ENCODE assay signal across 21 cellular contexts in the genomic region with DNA sequence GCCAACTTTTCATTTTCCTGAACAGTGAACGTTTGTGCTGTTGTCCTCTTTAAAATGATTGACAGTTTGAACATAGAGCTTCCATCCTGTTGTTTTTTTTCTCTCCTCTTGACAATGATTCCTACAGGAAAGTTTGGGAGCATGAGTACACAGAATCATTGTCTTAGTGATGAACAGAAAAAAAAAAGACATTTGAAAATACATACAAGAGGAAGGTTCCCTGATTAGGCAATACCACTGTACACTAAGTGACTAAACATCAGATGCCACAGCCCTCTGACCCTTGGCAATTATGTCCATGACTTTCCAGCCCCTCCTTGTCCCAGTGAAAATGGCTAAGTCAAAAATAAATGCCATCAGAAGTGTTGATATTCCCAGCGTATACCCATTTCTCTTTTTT.
A peak's percentile ranks its signal among the peaks of the same experiment; 100 is the strongest.
DNase-seq lines count a peak whose midpoint lies in the region; TF ChIP-seq lines count a peak whose summit lies in the region.
"Had no signal": no experiment of that assay in that cellular context is flagged by ENCODE, and none has a peak within 500 bp of the region (broad histone marks: within the 10 kb centered on the region; RNA-seq: fewer than 3 reads in every experiment).

No MANE protein-coding gene starts in this region.

- H3K4me1 Mint-ChIP-seq in osteocyte (ENCODE audit: unreplicated experiment) = no peaks in the 10 kb centered on the region

- no peak overlapping the region for H3K27ac Mint-ChIP-seq in osteocyte (ENCODE audit: unreplicated experiment)
- H3K27ac Mint-ChIP-seq: activated CD8-positive, alpha-beta memory T cell treated with anti-CD3 and anti-CD28 coated beads, Interleukin-2, amount 10 ng/mL, durations not matched to agents 7 days and 5 days; activated T-helper 2 cell treated with anti-CD3 and anti-CD28 coated beads, Interferon-gamma antibody, Interleukin-2, Interleukin-4, amounts not matched to agents 10 μg/mL and 5 μg/mL and 100 μg/mL, durations not matched to agents 14 hours and 24 hours and 36 hours; stimulated activated naive B cell treated with anti-CD40 and anti-IgM and Interleukin-4, amounts not matched to agents 10 μg/mL and 1 μg/mL and 100 μg/mL, for 72 hours had no signal

- no peak overlapping the region for H2AFZ ChIP-seq in GM23248
- no peak overlapping the region for H2AFZ ChIP-seq in smooth muscle cell (ENCODE audit: low read depth)

- H3K9me2 ChIP-seq in GM23248 (ENCODE audit: insufficient read depth) = no peaks in the 10 kb centered on the region

- no peaks in the 10 kb centered on the region for H3K79me2 ChIP-seq in GM23248 (ENCODE audit: insufficient read depth)
- no peaks in the 10 kb centered on the region for H3K79me2 ChIP-seq in smooth muscle cell (ENCODE audit: low read depth)

- no peaks in the 10 kb centered on the region for H4K20me1 ChIP-seq in GM23248 (ENCODE audit: insufficient read depth)
- no peaks in the 10 kb centered on the region for H4K20me1 ChIP-seq in smooth muscle cell (ENCODE audit: low read depth)

- in situ Hi-C loops in GM23248 (cut with MboI) = no loop called here

- H3K4me3 ChIP-seq in GM23248 (no peak overlapping the region), smooth muscle cell (no peak overlapping the region)
- H3K4me3 ChIP-seq: breast epithelium, GM12878, HAP-1, MG63 had no signal

- POLR2A ChIA-PET in RWPE1 (lab: Yijun Ruan, JAX; ENCODE audit: low non-redundant PET) = no interaction called here

- H3K9me3 Mint-ChIP-seq in osteocyte (ENCODE audit: unreplicated experiment) = no peaks in the 10 kb centered on the region
- H3K9me3 Mint-ChIP-seq: activated T-helper 2 cell treated with anti-CD3 and anti-CD28 coated beads, Interferon-gamma antibody, Interleukin-2, Interleukin-4, amounts not matched to agents 10 μg/mL and 5 μg/mL and 100 μg/mL, durations not matched to agents 14 hours and 24 hours and 36 hours; stimulated activated naive B cell treated with anti-CD40 and anti-IgM and Interleukin-4, amounts not matched to agents 10 μg/mL and 1 μg/mL and 100 μg/mL, for 72 hours had no signal

- no peaks in the 10 kb centered on the region for H3K27me3 Mint-ChIP-seq in osteocyte (ENCODE audit: unreplicated experiment)
- H3K27me3 Mint-ChIP-seq: activated CD8-positive, alpha-beta memory T cell treated with anti-CD3 and anti-CD28 coated beads, Interleukin-2, amount 10 ng/mL, durations not matched to agents 7 days and 5 days; stimulated activated naive B cell treated with anti-CD40 and anti-IgM and Interleukin-4, amounts not matched to agents 10 μg/mL and 1 μg/mL and 100 μg/mL, for 72 hours had no signal

- H3K36me3 Mint-ChIP-seq in osteocyte (ENCODE audit: unreplicated experiment) = no peaks in the 10 kb centered on the region

- CTCF ChIA-PET in RWPE1 (lab: Yijun Ruan, JAX) = no interaction called here

- DNase-seq in GM23248 (peak; percentile 48), RWPE1 (ENCODE audit: low spot score) (no peak), fibroblast of gingiva (ENCODE audit: low read depth) (peak; percentile 43), smooth muscle cell (lab: John Stamatoyannopoulos, UW; ENCODE audit: unreplicated experiment) (no peak), C1 segment of cervical spinal cord (lab: John Stamatoyannopoulos, UW) (no peak), osteocyte (ENCODE audit: extremely low spot score, unreplicated experiment) (no peak)
- no peak for DNase-seq in stimulated activated CD4-positive, alpha-beta T cell treated with anti-CD3 and anti-CD28 coated beads, Interleukin-4, amount 100 ng/mL, for 4 hours
- DNase-seq: activated CD4-positive, alpha-beta T cell treated with anti-CD3 and anti-CD28 coated beads for 4 hours; activated CD8-positive, alpha-beta memory T cell treated with anti-CD3 and anti-CD28 coated beads, Interleukin-2, amount 10 ng/mL, durations not matched to agents 7 days and 5 days; dermis blood vessel endothelial cell; head of caudate nucleus; MG63; NCI-H187 treated with DMSO at 0.1 percent for 48 hours; NCI-H345; stimulated activated CD4-positive, alpha-beta T cell treated with anti-CD3 and anti-CD28 coated beads, Interleukin-15, amount 100 ng/mL, for 24 hours; stimulated activated naive B cell treated with anti-CD40 and anti-IgM and Interleukin-4, amounts not matched to agents 10 μg/mL and 1 μg/mL and 100 μg/mL, for 72 hours; trophoblast cell had no signal

- H3K9me3 ChIP-seq in GM23248 (ENCODE audit: low read depth) (no peaks in the 10 kb centered on the region), smooth muscle cell (replicated peaks; ENCODE audit: low read depth) (no peaks in the 10 kb centered on the region)
- H3K9me3 ChIP-seq: breast epithelium, HAP-1, MG63 had no signal

- no peak overlapping the region for H3K4me3 Mint-ChIP-seq in osteocyte (ENCODE audit: unreplicated experiment)
- H3K4me3 Mint-ChIP-seq: activated CD8-positive, alpha-beta memory T cell treated with anti-CD3 and anti-CD28 coated beads, Interleukin-2, amount 10 ng/mL, durations not matched to agents 7 days and 5 days; stimulated activated naive B cell treated with anti-CD40 and anti-IgM and Interleukin-4, amounts not matched to agents 10 μg/mL and 1 μg/mL and 100 μg/mL, for 72 hours had no signal

- WGBS in GM23248 (ENCODE audit: low coverage in 1 of 2, low lambda C conversion rate in 2 of 2, missing lambda C conversion rate in 2 of 2), 2 experiments = 61 to 74% methylated on average over 2 of the region's 2 CpGs
- 81% methylated on average over 2 of the region's 2 CpGs for WGBS in smooth muscle cell (ENCODE audit: low lambda C conversion rate)

- no peak for TF ChIP-seq CTCF in RWPE1 (conservative IDR thresholded peaks at IDR 0.05; ENCODE audit: low read depth)
- TF ChIP-seq CTCF in smooth muscle cell (IDR thresholded peaks at IDR 0.05; ENCODE audit: borderline replicate concordance, insufficient read depth, poor library complexity, severe bottlenecking) = no peak
- no peak for TF ChIP-seq CTCF in osteocyte (IDR thresholded peaks at IDR 0.05)

- H3F3A ChIP-seq in GM23248 (ENCODE audit: insufficient read depth) (peaks cover 21% of the 10 kb centered on the region), smooth muscle cell (ENCODE audit: low read depth) (no peaks in the 10 kb centered on the region)

- no peak overlapping the region for H3K4me2 ChIP-seq in GM23248 (ENCODE audit: unreplicated experiment)
- H3K4me2 ChIP-seq in smooth muscle cell = no peak overlapping the region

- H3K27ac ChIP-seq in GM23248 (no peak overlapping the region), RWPE1 (peak overlapping the region; percentile 53), smooth muscle cell (ENCODE audit: low read depth) (peak overlapping the region; percentile 9)
- H3K27ac ChIP-seq: breast epithelium had no signal

- H3K36me3 ChIP-seq in GM23248 (ENCODE audit: low read depth) (0 out of 2 replicates have a peak, but pooled peaks cover 4% of the 10 kb centered on the region), smooth muscle cell (ENCODE audit: low read depth) (no peaks in the 10 kb centered on the region)
- H3K36me3 ChIP-seq: breast epithelium, HAP-1, MG63 had no signal

- H3K27me3 ChIP-seq in GM23248 (replicated peaks; ENCODE audit: insufficient read depth) (no peaks in the 10 kb centered on the region), smooth muscle cell (ENCODE audit: low read depth) (no peaks in the 10 kb centered on the region)
- H3K27me3 ChIP-seq: breast epithelium, MG63 had no signal

- peaks cover 22% of the 10 kb centered on the region for H3K4me1 ChIP-seq in GM23248 (ENCODE audit: insufficient read depth)
- H3K4me1 ChIP-seq in smooth muscle cell (ENCODE audit: low read depth) = no peaks in the 10 kb centered on the region
- H3K4me1 ChIP-seq: breast epithelium had no signal

- H3K9ac ChIP-seq in GM23248 (no peak overlapping the region), smooth muscle cell (ENCODE audit: low read depth) (no peak overlapping the region)

Comparison
In these comparisons a context has a peak if more than half of its experiments do, and no peak if none do; other contexts are left out.
1. DNase-seq: peak in GM23248 (single experiment) and fibroblast of gingiva (single experiment); none in RWPE1 (single experiment), smooth muscle cell (single experiment), stimulated activated CD4-positive, alpha-beta T cell treated with anti-CD3 and anti-CD28 coated beads, Interleukin-4, amount 100 ng/mL, for 4 hours (0 of 2), C1 segment of cervical spinal cord (0 of 14) and osteocyte (single experiment).